16 cellular contexts compared by ENCODE assay signal in genomic region chr17:28929769-28930168, GRCh38. TPM values are rescaled to one million over a fixed set of nuclear protein-coding genes. Genes with fewer than 3 reads are reported as not detected.
DNase-seq lines count a peak whose midpoint lies in the region; TF ChIP-seq lines count a peak whose summit lies in the region.
"Had no signal": no experiment of that assay in that cellular context is flagged by ENCODE, and none has a peak within 500 bp of the region (broad histone marks: within the 10 kb centered on the region; RNA-seq: fewer than 3 reads in every experiment).

No MANE protein-coding gene starts in this region.

- no peak for DNase-seq in activated naive CD4-positive, alpha-beta T cell treated with anti-CD3 and anti-CD28 coated beads, Interleukin-2, amount 50 U/mL, for 16 hours
- DNase-seq in SK-N-SH (peak; percentile 40), lower leg skin (ENCODE audit: low spot score in 2 of 2) (no peak), RWPE1 (ENCODE audit: low spot score) (no peak), sigmoid colon (no peak)
- no peak for DNase-seq in effector memory CD4-positive, alpha-beta T cell
- DNase-seq: activated effector memory CD4-positive, alpha-beta T cell treated with Interleukin-2 at 50 U/mL for 16 hours; DMS 273 treated with DMSO at 0.1 percent for 48 hours; GOT3; heart left ventricle; left ventricle myocardium superior; NCI-H1092 treated with DMSO at 0.1 percent for 48 hours; NCI-H510A treated with DMSO at 0.1 percent for 48 hours; right lobe of liver; testis had no signal

- POLR2A ChIA-PET in SK-N-SH (lab: Yijun Ruan, JAX) = interaction anchor here (1.0 kb wide), 1 partner anchor 20 kb away, joined by 3 read pairs; no protein-coding TSS in a partner anchor
- POLR2A ChIA-PET in RWPE1 (lab: Yijun Ruan, JAX; ENCODE audit: low non-redundant PET) = no interaction called here

- no peaks in the 10 kb centered on the region for H3K9me3 ChIP-seq in SK-N-SH
- H3K9me3 ChIP-seq in effector memory CD4-positive, alpha-beta T cell (ENCODE audit: control insufficient read depth, low read length) = no peaks in the 10 kb centered on the region
- H3K9me3 ChIP-seq in sigmoid colon = no peaks in the 10 kb centered on the region
- H3K9me3 ChIP-seq: right lobe of liver, testis had no signal

- no peak overlapping the region for H3K4me2 ChIP-seq in SK-N-SH

- TF ChIP-seq POLR2A in lower leg skin (IDR thresholded peaks at IDR 0.05) (no peak), sigmoid colon (IDR thresholded peaks at IDR 0.05) (no peak)

- peak in 1 of 2 experiments; percentile 89; a peak in 2 of 4 replicates for TF ChIP-seq EP300 in SK-N-SH (IDR thresholded peaks at IDR 0.05; ENCODE audit: borderline replicate concordance in 1 of 2, low read depth in 1 of 2, low read length in 1 of 2)
- no peak for TF ChIP-seq EP300 in sigmoid colon (IDR thresholded peaks at IDR 0.05)

- H3F3A ChIP-seq in SK-N-SH (replicated peaks; ENCODE audit: insufficient read depth) = peaks cover 16% of the 10 kb centered on the region

- peaks cover 10 to 16% of the 10 kb centered on the region in 2 experiments; a peak in 2 of 4 replicates for H3K4me1 ChIP-seq in SK-N-SH (ENCODE audit: control insufficient read depth in 1 of 2, insufficient read depth in 2 of 2, low read depth in 1 of 2, low read length in 1 of 2)
- H3K4me1 ChIP-seq in effector memory CD4-positive, alpha-beta T cell (ENCODE audit: control insufficient read depth, insufficient read depth, low read length, poor library complexity, severe bottlenecking) = peaks cover 28% of the 10 kb centered on the region
- peaks cover 0 to 35% (median 19%) of the 10 kb centered on the region in 4 donors for H3K4me1 ChIP-seq in sigmoid colon
- H3K4me1 ChIP-seq: testis had no signal

- H3K27ac ChIP-seq in SK-N-SH (ENCODE audit: low read depth in 2 of 2, low read length in 1 of 2) (peak overlapping the region in 1 of 2 experiments; percentile 48; a peak in 2 of 4 replicates), RWPE1 (no peak overlapping the region), sigmoid colon (no peak overlapping the region)
- H3K27ac ChIP-seq in effector memory CD4-positive, alpha-beta T cell (ENCODE audit: insufficient read depth, low read length, poor library complexity, severe bottlenecking) = peak overlapping the region; percentile 22
- H3K27ac ChIP-seq: heart left ventricle, right lobe of liver, testis had no signal

- no peaks in the 10 kb centered on the region for H3K9me3 Mint-ChIP-seq in activated naive CD4-positive, alpha-beta T cell treated with anti-CD3 and anti-CD28 coated beads, Interleukin-2, amount 50 U/mL, for 24 hours

- peaks cover 63% of the 10 kb centered on the region for H4K20me1 ChIP-seq in SK-N-SH (ENCODE audit: insufficient read depth)

- intact Hi-C loops in lower leg skin (cut with DNase I; ENCODE audit: low total_unique reads) (no loop called here), sigmoid colon (cut with DNase I) (no loop called here)

- H3K4me1 Mint-ChIP-seq in activated naive CD4-positive, alpha-beta T cell treated with anti-CD3 and anti-CD28 coated beads, Interleukin-2, amount 50 U/mL, for 24 hours = peaks cover 64% of the 10 kb centered on the region

- H3K4me3 ChIP-seq in SK-N-SH (ENCODE audit: low read depth in 2 of 2, low read length in 1 of 2) (no peak overlapping the region), lower leg skin (ENCODE audit: low read depth, poor library complexity, severe bottlenecking) (no peak overlapping the region), sigmoid colon (no peak overlapping the region)
- no peak overlapping the region for H3K4me3 ChIP-seq in effector memory CD4-positive, alpha-beta T cell (ENCODE audit: insufficient read depth, low read depth, low read length, poor library complexity, severe bottlenecking)
- H3K4me3 ChIP-seq: heart left ventricle, right lobe of liver, testis had no signal

- H3K27ac Mint-ChIP-seq in activated naive CD4-positive, alpha-beta T cell treated with anti-CD3 and anti-CD28 coated beads, Interleukin-2, amount 50 U/mL, for 24 hours = peak overlapping the region; percentile 84

- no peaks in the 10 kb centered on the region for H3K27me3 Mint-ChIP-seq in activated naive CD4-positive, alpha-beta T cell treated with anti-CD3 and anti-CD28 coated beads, Interleukin-2, amount 50 U/mL, for 24 hours

- no peak overlapping the region for H2AFZ ChIP-seq in SK-N-SH (ENCODE audit: low read depth)

- no peak overlapping the region for H3K9ac ChIP-seq in SK-N-SH

- H3K36me3 Mint-ChIP-seq in activated naive CD4-positive, alpha-beta T cell treated with anti-CD3 and anti-CD28 coated beads, Interleukin-2, amount 50 U/mL, for 24 hours = peaks cover 22% of the 10 kb centered on the region

- TF ChIP-seq CTCF in SK-N-SH (IDR thresholded peaks at IDR 0.05) = no peak
- TF ChIP-seq CTCF in lower leg skin (IDR thresholded peaks at IDR 0.05) = no peak
- no peak for TF ChIP-seq CTCF in RWPE1 (conservative IDR thresholded peaks at IDR 0.05; ENCODE audit: low read depth)
- no peak for TF ChIP-seq CTCF in sigmoid colon (IDR thresholded peaks at IDR 0.05)

- CTCF ChIA-PET in SK-N-SH (lab: Yijun Ruan, JAX) (interaction anchor here (0.8 to 6.3 kb wide), 11 partner anchors 10 to 216 kb away, joined by 3 to 44 read pairs (median 5); partner anchors contain the start of gene TLCD1), RWPE1 (lab: Yijun Ruan, JAX) (no interaction called here)

- 84% methylated on average over 2 of the region's 2 CpGs for WGBS in SK-N-SH (ENCODE audit: low lambda C conversion rate)
- 96% methylated on average over 2 of the region's 2 CpGs for WGBS in lower leg skin, 2 donors
- 98% methylated on average over 2 of the region's 2 CpGs for WGBS in sigmoid colon, 2 donors

- H3K27me3 ChIP-seq in SK-N-SH (ENCODE audit: insufficient read depth) = no peaks in the 10 kb centered on the region
- no peaks in the 10 kb centered on the region for H3K27me3 ChIP-seq in effector memory CD4-positive, alpha-beta T cell (replicated peaks; ENCODE audit: control insufficient read depth, insufficient read depth, low read length, poor library complexity, severe bottlenecking)
- H3K27me3 ChIP-seq in sigmoid colon = no peaks in the 10 kb centered on the region
- H3K27me3 ChIP-seq: heart left ventricle, right lobe of liver, testis had no signal

- no peak for TF ChIP-seq RAD21 in SK-N-SH (IDR thresholded peaks at IDR 0.05; ENCODE audit: low read length)

- peak overlapping the region; percentile 23 for H3K4me3 Mint-ChIP-seq in activated naive CD4-positive, alpha-beta T cell treated with anti-CD3 and anti-CD28 coated beads, Interleukin-2, amount 50 U/mL, for 24 hours

- no peaks in the 10 kb centered on the region for H3K9me2 ChIP-seq in SK-N-SH

- peaks cover 100% of the 10 kb centered on the region for H3K79me2 ChIP-seq in SK-N-SH (ENCODE audit: insufficient read depth)

- H3K36me3 ChIP-seq in SK-N-SH (replicated peaks in 1 of 2; ENCODE audit: control insufficient read depth in 1 of 2, insufficient read depth in 2 of 2, low read length in 1 of 2) (peaks cover 6 to 21% of the 10 kb centered on the region in 2 experiments), sigmoid colon (peaks cover 0 to 20% (median 0%) of the 10 kb centered on the region in 4 donors)
- H3K36me3 ChIP-seq in effector memory CD4-positive, alpha-beta T cell (ENCODE audit: control insufficient read depth, insufficient read depth, low read length) = peaks cover 4% of the 10 kb centered on the region

TF ChIP-seq in SK-N-SH, 30 proteins besides CTCF, POLR2A, EP300 and RAD21 (continues in another document):
- no peak for TF ChIP-seq ELF1 (IDR thresholded peaks at IDR 0.05)
- no peak for TF ChIP-seq IRF3 (IDR thresholded peaks at IDR 0.05; ENCODE audit: low read depth, low read length)
- TF ChIP-seq FOSL2 (IDR thresholded peaks at IDR 0.05; ENCODE audit: borderline replicate concordance, low read depth) = no peak
- peak; percentile 42; the same call in 1 of the 2 replicates for TF ChIP-seq TCF12 (IDR thresholded peaks at IDR 0.05)
- TF ChIP-seq RCOR1 (IDR thresholded peaks at IDR 0.05; ENCODE audit: low read length) = peak; percentile 20; the same call in 1 of the 2 replicates
- TF ChIP-seq TAF1 (IDR thresholded peaks at IDR 0.05; ENCODE audit: borderline replicate concordance, low read depth, low read length) = no peak
- no peak for TF ChIP-seq USF2 (IDR thresholded peaks at IDR 0.05; ENCODE audit: borderline replicate concordance, low read depth, low read length)
- TF ChIP-seq FOXJ3 (CRISPR knock-in tag; IDR thresholded peaks at IDR 0.05) = no peak

RNA-seq across cellular contexts. Expression of gene PHF12, which starts 21.5 kb away (rescaled TPM):
- polyA plus RNA-seq in SK-N-SH (2012; rRNA removed) (17.8 and 24.0 TPM in 2 replicates), sigmoid colon (10 to 100 TPM in 2 of 3 donors, 1 to 10 TPM in 1; 6.9 to 24.7 (median 13.8) TPM)
- 12.2 and 17.3 TPM in 2 replicates for polyA plus RNA-seq in SK-N-SH (2012; cell fraction: cytosol; rRNA removed)
- polyA plus RNA-seq in SK-N-SH (2012; cell fraction: nucleus; rRNA removed) = 53.0 and 68.5 TPM in 2 replicates
- total RNA-seq in lower leg skin (10 to 100 TPM; 24.4 to 52.9 (median 42.7) TPM), sigmoid colon (10 to 100 TPM; 39.1 to 54.3 (median 45.2) TPM)

RNA-seq across cellular contexts. Expression of gene DHRS13, which starts 26.9 kb away (rescaled TPM):
- polyA plus RNA-seq in SK-N-SH (2012; rRNA removed) = 7.4 and 7.6 TPM in 2 replicates
- polyA plus RNA-seq in SK-N-SH (2012; cell fraction: cytosol; rRNA removed) = 6.3 and 7.5 TPM in 2 replicates
- polyA plus RNA-seq in SK-N-SH (2012; cell fraction: nucleus; rRNA removed) = 5.2 and 7.9 TPM in 2 replicates
- 10 to 100 TPM; 19.2 to 22.9 (median 19.5) TPM for total RNA-seq in lower leg skin
- total RNA-seq in sigmoid colon = 1 to 10 TPM; 3.2 to 8.4 (median 3.9) TPM
- 10 to 100 TPM in 1 of 3 donors, 1 to 10 TPM in 2; 2.1 to 15.0 (median 3.0) TPM for polyA plus RNA-seq in sigmoid colon

RNA-seq across cellular contexts. Expression of gene FLOT2, which starts 32.2 kb away (rescaled TPM):
- 89.8 and 105 TPM in 2 replicates for polyA plus RNA-seq in SK-N-SH (2012; rRNA removed)
- 71.5 and 96.6 TPM in 2 replicates for polyA plus RNA-seq in SK-N-SH (2012; cell fraction: cytosol; rRNA removed)
- 73.5 and 91.2 TPM in 2 replicates for polyA plus RNA-seq in SK-N-SH (2012; cell fraction: nucleus; rRNA removed)
- total RNA-seq in lower leg skin = 100 to 1,000 TPM in 1 of 4 donors, 10 to 100 TPM in 3; 38.7 to 117 (median 45.6) TPM
- total RNA-seq in sigmoid colon = 10 to 100 TPM; 38.5 to 72.5 (median 52.4) TPM
- 10 to 100 TPM; 27.3 to 91.8 (median 36.6) TPM for polyA plus RNA-seq in sigmoid colon
